Comparison of ENCODE assay signal across 8 cellular contexts in genomic region chr12:48978291-48978740, GRCh38. TPM values are rescaled to one million over a fixed set of nuclear protein-coding genes. Genes with fewer than 3 reads are reported as not detected.
DNase-seq lines count a peak whose midpoint lies in the region; ATAC-seq, FAIRE-seq and TF ChIP-seq lines count a peak whose summit lies in the region.

Gene WNT1, plus strand, starts transcription at chr12:48978322. Its CDS starts 329 bp downstream, at chr12:48978651.

- no peak for TF ChIP-seq EP300 in ovary (IDR thresholded peaks at IDR 0.05)

- H3K27ac ChIP-seq in lower lobe of right lung (no peak within 1 kb of the TSS), ovary (no peak within 1 kb of the TSS)

- H3K27me3 ChIP-seq in lower lobe of right lung (ENCODE audit: low read depth) = peaks cover 92% of the 10 kb centered on the region
- peaks cover 7% of the 10 kb centered on the region for H3K27me3 ChIP-seq in ovary

- WGBS in ovary, 3 donors = 1 to 2% (median 1%) methylated on average over 29 to 45 of the region's 45 CpGs

- no peaks in the 10 kb centered on the region for H3K36me3 Mint-ChIP-seq in stimulated activated naive CD8-positive, alpha-beta T cell treated with anti-CD3 and anti-CD28 coated beads, Interleukin-15, Interleukin-2, amounts not matched to agents 100 ng/mL and 50 ng/mL, for 24 hours (ENCODE audit: low read depth)
- H3K36me3 Mint-ChIP-seq in activated T-helper 1 cell treated with anti-CD3 and anti-CD28 coated beads, Interleukin-12 subunit alpha, Interleukin-12 subunit beta, Interleukin-2, Interleukin-4 antibody, amounts not matched to agents 30 ng/mL and 10 ng/mL and 1 ng/mL, durations not matched to agents 14 hours and 24 hours and 36 hours (ENCODE audit: low read depth) = no peaks in the 10 kb centered on the region

- H3K4me1 ChIP-seq in lower lobe of right lung = peaks cover 44% of the 10 kb centered on the region
- H3K4me1 ChIP-seq in ovary (ENCODE audit: insufficient read depth) = peaks cover 11% of the 10 kb centered on the region

- no peak for ATAC-seq in stimulated activated naive CD8-positive, alpha-beta T cell treated with anti-CD3 and anti-CD28 coated beads, Interleukin-15, Interleukin-2, amounts not matched to agents 100 U/mL and 50 U/mL, for 24 hours
- peak; percentile 1 to 23 for ATAC-seq in lower lobe of right lung

- peak within 1 kb of the TSS; percentile 51 for H3K4me3 ChIP-seq in lower lobe of right lung
- no peak within 1 kb of the TSS for H3K4me3 ChIP-seq in ovary

- H3K27me3 Mint-ChIP-seq in stimulated activated naive CD8-positive, alpha-beta T cell treated with anti-CD3 and anti-CD28 coated beads, Interleukin-15, Interleukin-2, amounts not matched to agents 100 ng/mL and 50 ng/mL, for 24 hours = peaks cover 85% of the 10 kb centered on the region
- peaks cover 80% of the 10 kb centered on the region for H3K27me3 Mint-ChIP-seq in activated T-helper 1 cell treated with anti-CD3 and anti-CD28 coated beads, Interleukin-12 subunit alpha, Interleukin-12 subunit beta, Interleukin-2, Interleukin-4 antibody, amounts not matched to agents 30 ng/mL and 10 ng/mL and 1 ng/mL, durations not matched to agents 14 hours and 24 hours and 36 hours (ENCODE audit: insufficient read depth)

- no peak for TF ChIP-seq POLR2A in ovary (IDR thresholded peaks at IDR 0.05)
- TF ChIP-seq POLR2A in H54 (IDR thresholded peaks at IDR 0.05; ENCODE audit: low read depth, low read length) = no peak

- H3K27ac Mint-ChIP-seq in stimulated activated naive CD8-positive, alpha-beta T cell treated with anti-CD3 and anti-CD28 coated beads, Interleukin-15, Interleukin-2, amounts not matched to agents 100 ng/mL and 50 ng/mL, for 24 hours = peak within 1 kb of the TSS; percentile 73
- peak within 1 kb of the TSS; percentile 73 for H3K27ac Mint-ChIP-seq in activated T-helper 1 cell treated with anti-CD3 and anti-CD28 coated beads, Interleukin-12 subunit alpha, Interleukin-12 subunit beta, Interleukin-2, Interleukin-4 antibody, amounts not matched to agents 30 ng/mL and 10 ng/mL and 1 ng/mL, durations not matched to agents 14 hours and 24 hours and 36 hours

- no peak for FAIRE-seq in H54 (lab: Jason Lieb, UNC)

- H3K36me3 ChIP-seq in lower lobe of right lung (no peaks in the 10 kb centered on the region), ovary (no peaks in the 10 kb centered on the region)

- no peaks in the 10 kb centered on the region for H3K9me3 Mint-ChIP-seq in stimulated activated naive CD8-positive, alpha-beta T cell treated with anti-CD3 and anti-CD28 coated beads, Interleukin-15, Interleukin-2, amounts not matched to agents 100 ng/mL and 50 ng/mL, for 24 hours
- H3K9me3 Mint-ChIP-seq in activated T-helper 1 cell treated with anti-CD3 and anti-CD28 coated beads, Interleukin-12 subunit alpha, Interleukin-12 subunit beta, Interleukin-2, Interleukin-4 antibody, amounts not matched to agents 30 ng/mL and 10 ng/mL and 1 ng/mL, durations not matched to agents 14 hours and 24 hours and 36 hours = no peaks in the 10 kb centered on the region

- DNase-seq in stimulated activated naive CD8-positive, alpha-beta T cell treated with anti-CD3 and anti-CD28 coated beads, Interleukin-15, Interleukin-2, amounts not matched to agents 100 U/mL and 50 U/mL, for 24 hours = no peak
- DNase-seq in activated T-helper 1 cell treated with anti-CD3 and anti-CD28 coated beads, Interleukin-12 subunit alpha, Interleukin-12 subunit beta, Interleukin-2, Interleukin-4 antibody, amounts not matched to agents 30 ng/mL and 10 ng/mL and 1 ng/mL, durations not matched to agents 14 hours and 24 hours and 36 hours (ENCODE audit: low spot score) = no peak
- DNase-seq in lower lobe of right lung (no peak), ovary (no peak), H54 (ENCODE audit: insufficient read length, low spot score) (no peak), NCI-H2196 (lab: John Stamatoyannopoulos, UW; ENCODE audit: unreplicated experiment) (no peak)
- no peak for DNase-seq in stimulated activated CD4-positive, alpha-beta T cell treated with anti-CD3 and anti-CD28 coated beads, Interleukin-4, amount 100 ng/mL, for 1 hour

- H3K9me3 ChIP-seq in lower lobe of right lung = no peaks in the 10 kb centered on the region
- H3K9me3 ChIP-seq in ovary = no peaks in the 10 kb centered on the region

- TF ChIP-seq CTCF in lower lobe of right lung (IDR thresholded peaks at IDR 0.05) (peak; percentile 31), ovary (IDR thresholded peaks at IDR 0.05) (no peak)

- H3K4me1 Mint-ChIP-seq in stimulated activated naive CD8-positive, alpha-beta T cell treated with anti-CD3 and anti-CD28 coated beads, Interleukin-15, Interleukin-2, amounts not matched to agents 100 ng/mL and 50 ng/mL, for 24 hours (ENCODE audit: low read depth) = peaks cover 53% of the 10 kb centered on the region
- peaks cover 58% of the 10 kb centered on the region for H3K4me1 Mint-ChIP-seq in activated T-helper 1 cell treated with anti-CD3 and anti-CD28 coated beads, Interleukin-12 subunit alpha, Interleukin-12 subunit beta, Interleukin-2, Interleukin-4 antibody, amounts not matched to agents 30 ng/mL and 10 ng/mL and 1 ng/mL, durations not matched to agents 14 hours and 24 hours and 36 hours (ENCODE audit: low read depth)

- H3K4me3 Mint-ChIP-seq in stimulated activated naive CD8-positive, alpha-beta T cell treated with anti-CD3 and anti-CD28 coated beads, Interleukin-15, Interleukin-2, amounts not matched to agents 100 ng/mL and 50 ng/mL, for 24 hours = peak within 1 kb of the TSS; percentile 69
- H3K4me3 Mint-ChIP-seq in activated T-helper 1 cell treated with anti-CD3 and anti-CD28 coated beads, Interleukin-12 subunit alpha, Interleukin-12 subunit beta, Interleukin-2, Interleukin-4 antibody, amounts not matched to agents 30 ng/mL and 10 ng/mL and 1 ng/mL, durations not matched to agents 14 hours and 24 hours and 36 hours = peak within 1 kb of the TSS; percentile 72

- intact Hi-C loops in activated T-helper 1 cell treated with anti-CD3 and anti-CD28 coated beads, Interleukin-12 subunit alpha, Interleukin-12 subunit beta, Interleukin-2, Interleukin-4 antibody, amounts not matched to agents 30 ng/mL and 10 ng/mL and 1 ng/mL, durations not matched to agents 14 hours and 24 hours and 36 hours (cut with micrococcal nuclease) = loop anchor here (5.0 kb wide), 2 partner anchors 76 to 976 kb away; partner anchors contain the start of gene COL2A1
- intact Hi-C loops in lower lobe of right lung (cut with DNase I) = no loop called here
- intact Hi-C loops in ovary (cut with DNase I) = no loop called here

RNA-seq across cellular contexts. Expression of gene WNT1, which starts in this region (rescaled TPM):
- total RNA-seq in activated T-helper 1 cell treated with anti-CD3 and anti-CD28 coated beads, Interleukin-12 subunit alpha, Interleukin-12 subunit beta, Interleukin-2, Interleukin-4 antibody, amounts not matched to agents 30 ng/mL and 10 ng/mL and 1 ng/mL, durations not matched to agents 14 hours and 24 hours and 36 hours = 0.21 and 0.24 TPM in 2 replicates
- not detected for total RNA-seq in lower lobe of right lung
- not detected for total RNA-seq in ovary
- polyA plus RNA-seq in ovary = not detected

Comparison
In these comparisons a context has a peak if more than half of its experiments do, and no peak if none do; other contexts are left out.
1. Peak in ATAC-seq and H3K4me3 ChIP-seq in lower lobe of right lung; RNA of the gene not detected or under 1 TPM.